Comparison of ENCODE assay signal across 8 cellular contexts in the genomic region with DNA sequence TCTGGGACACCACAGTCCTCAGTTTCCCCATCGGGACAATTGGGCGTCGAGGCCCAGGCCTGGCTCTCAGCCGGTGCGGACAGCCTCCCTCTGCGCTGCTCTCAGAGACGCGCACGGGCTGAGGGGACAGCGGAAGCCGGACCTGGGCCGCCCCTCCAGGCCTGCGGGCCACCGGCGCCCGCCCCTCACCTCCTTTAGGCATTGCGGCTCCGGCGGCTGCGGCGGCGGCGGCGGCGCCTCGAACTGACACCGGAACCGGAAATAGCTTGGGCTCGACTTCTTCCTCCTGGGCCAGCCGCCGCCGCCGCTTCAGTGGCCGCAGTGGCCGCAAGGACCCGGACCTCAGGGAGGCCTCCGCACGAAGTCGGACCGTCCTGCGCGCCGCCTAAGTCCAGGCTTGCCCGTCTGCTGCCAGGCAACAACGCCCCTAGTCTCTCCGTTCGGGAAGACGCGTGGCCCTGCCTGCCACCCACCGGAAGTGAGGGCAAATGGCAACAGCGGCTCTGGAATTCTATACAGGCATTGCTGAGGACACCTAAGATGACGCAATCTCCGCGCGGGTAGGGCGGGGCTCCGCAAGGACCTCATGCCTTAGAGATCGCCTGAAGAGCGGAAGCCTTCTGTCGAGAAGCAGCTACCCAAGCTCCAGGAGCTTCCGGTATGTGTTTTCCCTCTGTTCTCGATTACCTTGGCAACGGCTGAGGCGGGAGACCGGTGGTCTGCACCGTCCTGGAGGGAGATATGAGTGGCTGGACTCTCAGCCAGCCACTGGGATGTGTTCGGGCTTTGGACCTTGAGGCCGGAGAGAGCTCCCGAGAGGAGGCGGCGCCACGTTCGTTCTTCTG. TPM values are rescaled to one million over a fixed set of nuclear protein-coding genes. Genes with fewer than 3 reads are reported as not detected.
DNase-seq lines count a peak whose midpoint lies in the region; ATAC-seq and TF ChIP-seq lines count a peak whose summit lies in the region.

A gene (plus strand): TSS at position 623 of the 845 bp plus-strand sequence. CDS start 2,124 bp downstream, outside the sequence.
A gene with protein sequence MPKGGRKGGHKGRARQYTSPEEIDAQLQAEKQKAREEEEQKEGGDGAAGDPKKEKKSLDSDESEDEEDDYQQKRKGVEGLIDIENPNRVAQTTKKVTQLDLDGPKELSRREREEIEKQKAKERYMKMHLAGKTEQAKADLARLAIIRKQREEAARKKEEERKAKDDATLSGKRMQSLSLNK (minus strand): TSS at position 251 of the 845 bp plus-strand sequence. CDS start 49 bp downstream, at position 202.

- peaks cover 21 to 22% of the 10 kb centered on the region in 2 donors for H3K4me1 ChIP-seq in mucosa of rectum (ENCODE audit: control insufficient read depth in 2 of 2, insufficient read depth in 2 of 2, low read length in 2 of 2)

- H3K4me3 ChIP-seq in epithelial cell of proximal tubule (ENCODE audit: low read depth, low read length) (peak within 1 kb of the TSS; percentile 95), mucosa of rectum (ENCODE audit: low read length in 2 of 2) (peak within 1 kb of the TSS; percentile 88 to 99)

- no peaks in the 10 kb centered on the region for H3K27me3 Mint-ChIP-seq in IgD-negative memory B cell

- H3K27me3 ChIP-seq in mucosa of rectum (ENCODE audit: control insufficient read depth in 2 of 2, insufficient read depth in 2 of 2, low read length in 2 of 2): no peaks in the 10 kb centered on the region

- H3K9ac ChIP-seq in mucosa of rectum (ENCODE audit: low read depth in 1 of 2, low read length in 2 of 2): peak within 1 kb of the TSS; percentile 95 to 98

- DNase-seq in DMS 273 treated with DMSO at 0.1 percent for 48 hours (lab: John Stamatoyannopoulos, UW): peak; percentile 90
- DNase-seq in OCI-M2 (lab: John Stamatoyannopoulos, UW; ENCODE audit: unreplicated experiment): peak; percentile 64
- peak; percentile 88 for DNase-seq in activated T-cell treated with anti-CD3 and anti-CD28 coated beads for 48 hours (ENCODE audit: low read depth)
- peak; percentile 72 for DNase-seq in epithelial cell of proximal tubule (ENCODE audit: low read depth)
- DNase-seq in stimulated activated CD8-positive, alpha-beta memory T cell treated with anti-CD3 and anti-CD28 coated beads, Interleukin-4, amount 100 ng/mL, for 48 hours: peak; percentile 95

- peak within 1 kb of the TSS; percentile 99 to 100 (median 99) for H3K4me3 Mint-ChIP-seq in IgD-negative memory B cell

- peaks cover 29 to 32% (median 29%) of the 10 kb centered on the region in 3 donors for H3K4me1 Mint-ChIP-seq in IgD-negative memory B cell

- H3K27ac ChIP-seq in mucosa of rectum (ENCODE audit: low read depth in 2 of 2, low read length in 2 of 2): peak within 1 kb of the TSS; percentile 99

- ATAC-seq in GM21529 (IDR thresholded peaks at IDR 0.05; ENCODE audit: unreplicated experiment): peak; percentile 73

- peak; percentile 7 for TF ChIP-seq CTCF in epithelial cell of proximal tubule (conservative IDR thresholded peaks at IDR 0.05; ENCODE audit: low read depth, low read length)

- H3K27ac Mint-ChIP-seq in IgD-negative memory B cell: peak within 1 kb of the TSS; percentile 97 to 99 (median 98)

- H3K36me3 ChIP-seq in mucosa of rectum (ENCODE audit: control insufficient read depth in 2 of 2, insufficient read depth in 2 of 2, low read length in 2 of 2): peaks cover 35 to 36% of the 10 kb centered on the region in 2 donors

- H3K9me3 Mint-ChIP-seq in IgD-negative memory B cell: no peaks in the 10 kb centered on the region

- peaks cover 3% of the 10 kb centered on the region for H3K36me3 Mint-ChIP-seq in IgD-negative memory B cell

- no peaks in the 10 kb centered on the region for H3K9me3 ChIP-seq in mucosa of rectum (ENCODE audit: control insufficient read depth in 2 of 2, low read length in 2 of 2)

RNA-seq across cellular contexts. Expression of the first gene that starts in this region (rescaled TPM):
- 162 TPM for polyA plus RNA-seq in IgD-negative memory B cell
- total RNA-seq in epithelial cell of proximal tubule: 134 and 136 TPM in 2 replicates

RNA-seq across cellular contexts. Expression of the second gene that starts in this region (rescaled TPM):
- polyA plus RNA-seq in IgD-negative memory B cell: 33.8 TPM
- 123 and 159 TPM in 2 replicates for total RNA-seq in epithelial cell of proximal tubule

Comparison
In these comparisons a context has a peak if more than half of its experiments do, and no peak if none do; other contexts are left out.
1. Peak in every context shown above with its lines: DNase-seq, ATAC-seq, H3K4me3 ChIP-seq and H3K27ac ChIP-seq.